Comparison of ENCODE assay signal across 17 cellular contexts in genomic region chr22:47655930-47656329, GRCh38.
DNase-seq lines count a peak whose midpoint lies in the region; ATAC-seq, FAIRE-seq and TF ChIP-seq lines count a peak whose summit lies in the region.
"Had no signal": no experiment of that assay in that cellular context is flagged by ENCODE, and none has a peak within 500 bp of the region (broad histone marks: within the 10 kb centered on the region; RNA-seq: fewer than 3 reads in every experiment).

No MANE protein-coding gene starts in this region.

- DNase-seq in HTR-8/SVneo (ENCODE audit: insufficient read length, low spot score) (no peak), K562 (ENCODE audit: extremely low read depth in 1 of 4, low spot score in 3 of 4) (no peak), H1 (ENCODE audit: low read depth in 1 of 2, low spot score in 2 of 2) (no peak), urothelium cell line (ENCODE audit: low spot score) (no peak), SIG-M5 (lab: John Stamatoyannopoulos, UW) (no peak), osteoblast (ENCODE audit: insufficient read length, low spot score, missing footprints) (no peak), DMS53 (lab: John Stamatoyannopoulos, UW) (no peak)
- DNase-seq: C1 segment of cervical spinal cord; Calu3; CD4-positive, alpha-beta memory T cell; COR-L47; DND-41; GOT3; H7; HCEC 1CT had no signal

- no peak overlapping the region for H4K91ac ChIP-seq in H1 (replicated peaks; ENCODE audit: insufficient read length, low read length)

- no peaks in the 10 kb centered on the region for H3K9me3 ChIP-seq in K562 (replicated peaks; ENCODE audit: control insufficient read depth, insufficient read depth, low read depth, low read length)
- peaks cover 3 to 8% of the 10 kb centered on the region in 2 experiments; a peak in 3 of 4 replicates for H3K9me3 ChIP-seq in H1 (ENCODE audit: insufficient read depth in 2 of 2, low read depth in 1 of 2, low read length in 1 of 2)
- H3K9me3 ChIP-seq in osteoblast (ENCODE audit: low read depth, low read length), result no peaks in the 10 kb centered on the region

- TF ChIP-seq POLR2A in K562 (conservative IDR thresholded peaks at IDR 0.05) (no peak), H1 (IDR thresholded peaks at IDR 0.05; ENCODE audit: control extremely low read depth in 1 of 2, low read depth in 2 of 2, low read length in 2 of 2) (no peak)

- H3K23ac ChIP-seq in H1 (ENCODE audit: insufficient read length), result no peak overlapping the region

- H3K27me3 ChIP-seq in K562 (ENCODE audit: control insufficient read depth in 2 of 2, insufficient read depth in 2 of 2, low read length in 2 of 2) (no peaks in the 10 kb centered on the region), H1 (replicated peaks in 1 of 4; ENCODE audit: control insufficient read depth in 3 of 4, extremely low read depth in 1 of 4, insufficient read depth in 3 of 4, low read length in 3 of 4) (peaks cover 0 to 9% (median 2%) of the 10 kb centered on the region in 4 experiments; a peak in 5 of 7 replicates), osteoblast (ENCODE audit: insufficient read depth, low read length) (no peaks in the 10 kb centered on the region)

- no peak overlapping the region for H2BK5ac ChIP-seq in H1 (ENCODE audit: low read depth, low read length)

- no peak overlapping the region for H3K9ac ChIP-seq in K562 (ENCODE audit: insufficient read depth in 1 of 2, low read depth in 2 of 2, low read length in 2 of 2)
- no peak overlapping the region for H3K9ac ChIP-seq in H1 (replicated peaks in 1 of 4; ENCODE audit: extremely low read depth in 1 of 4, low read depth in 3 of 4, low read length in 3 of 4)

- no peak overlapping the region for H4K5ac ChIP-seq in H1 (ENCODE audit: insufficient read length, low read depth, low read length)

- H3K56ac ChIP-seq in H1 (replicated peaks; ENCODE audit: insufficient read length, low read depth, low read length), result no peak overlapping the region

- no peak overlapping the region for H2BK120ac ChIP-seq in H1 (replicated peaks; ENCODE audit: low read depth, low read length)

- WGBS in K562 (ENCODE audit: insufficient coverage, low coverage, missing lambda C conversion rate), result 42% methylated on average over 2 of the region's 3 CpGs
- WGBS in H1 (ENCODE audit: extremely low coverage in 1 of 2, insufficient coverage in 1 of 2, insufficient read length in 1 of 2, insufficient replicate concordance in 2 of 2, low coverage in 1 of 2, low lambda C conversion rate in 2 of 2, missing lambda C conversion rate in 1 of 2), 2 experiments, result 65% methylated on average over 3 of the region's 3 CpGs; no CpG with 5 or more reads in 1 of the 2 experiments

- H3K23me2 ChIP-seq in H1 (ENCODE audit: low read depth, low read length), result peaks cover 9% of the 10 kb centered on the region; the same call in 1 of the 2 replicates

- H3K4me1 ChIP-seq in K562 (replicated peaks in 1 of 2; ENCODE audit: control insufficient read depth in 2 of 2, insufficient read depth in 2 of 2, low read length in 2 of 2) (no peaks in the 10 kb centered on the region), H1 (replicated peaks in 1 of 4; ENCODE audit: control insufficient read depth in 3 of 4, insufficient read depth in 4 of 4, low read length in 3 of 4) (no peaks in the 10 kb centered on the region; a peak in 1 of 7 replicates), osteoblast (ENCODE audit: insufficient read depth, low read length) (no peaks in the 10 kb centered on the region)

- TF ChIP-seq EP300 in K562 (IDR thresholded peaks at IDR 0.05; ENCODE audit: low read length), result no peak
- TF ChIP-seq EP300 in H1 (IDR thresholded peaks at IDR 0.05; ENCODE audit: borderline replicate concordance in 1 of 2, low read depth in 2 of 2, low read length in 2 of 2), result no peak

- H3K79me2 ChIP-seq in K562 (ENCODE audit: control insufficient read depth, insufficient read depth, low read length) (peaks cover 19% of the 10 kb centered on the region), H1 (ENCODE audit: control insufficient read depth in 1 of 2, insufficient read depth in 2 of 2, low read length in 2 of 2) (no peaks in the 10 kb centered on the region), osteoblast (ENCODE audit: insufficient read depth, low read length) (no peaks in the 10 kb centered on the region)

- H3K18ac ChIP-seq in H1 (ENCODE audit: extremely low read depth, low read length), result no peak overlapping the region

- H3K79me1 ChIP-seq in H1 (ENCODE audit: low read depth, low read length), result no peaks in the 10 kb centered on the region

- CTCF ChIA-PET in K562 (lab: Yijun Ruan, JAX; ENCODE audit: low intra/inter-chr PET ratio), result no interaction called here
- CTCF ChIA-PET in H1 (lab: Charles Lee; ENCODE audit: partially characterized antibody), result interaction anchor here (1.2 to 1.5 kb wide), 2 partner anchors 128 to 1287 kb away, joined by 3 to 5 read pairs; no protein-coding TSS in a partner anchor

- TF ChIP-seq CTCF in K562 (IDR thresholded peaks at IDR 0.05 in 2 of 3, conservative IDR thresholded peaks at IDR 0.05 in 1 of 3; ENCODE audit: insufficient read depth in 2 of 3, low read depth in 1 of 3, low read length in 3 of 3), result no peak
- TF ChIP-seq CTCF in H1 (IDR thresholded peaks at IDR 0.05; ENCODE audit: control extremely low read depth in 1 of 3, insufficient read depth in 1 of 3, low read depth in 1 of 3, low read length in 3 of 3), result no peak
- TF ChIP-seq CTCF in osteoblast (IDR thresholded peaks at IDR 0.05; ENCODE audit: extremely low read depth, low read depth, low read length), result no peak

- TF ChIP-seq RAD21 in K562 (CRISPR knock-in tag; conservative IDR thresholded peaks at IDR 0.05 in 1 of 2, IDR thresholded peaks at IDR 0.05 in 1 of 2), result no peak
- no peak for TF ChIP-seq RAD21 in H1 (IDR thresholded peaks at IDR 0.05 in 1 of 2, conservative IDR thresholded peaks at IDR 0.05 in 1 of 2; ENCODE audit: low read depth in 2 of 2, low read length in 2 of 2)

- ATAC-seq in K562, result no peak

- no peak overlapping the region for H2BK15ac ChIP-seq in H1 (ENCODE audit: low read length)

- no TSS peak for BruUV-seq in K562 (replicated peaks; lab: Mats Ljungman, UMichigan)

- H4K20me1 ChIP-seq in K562 (replicated peaks; ENCODE audit: control insufficient read depth, insufficient read depth, low read length) (0 out of 2 replicates have a peak, but pooled peaks cover 3% of the 10 kb centered on the region), H1 (replicated peaks in 1 of 2; ENCODE audit: control insufficient read depth in 1 of 2, insufficient read depth in 2 of 2, low read length in 2 of 2) (no peaks in the 10 kb centered on the region), osteoblast (ENCODE audit: insufficient read depth, low read length) (no peaks in the 10 kb centered on the region)

- in situ Hi-C loops in K562 (cut with MboI), result no loop called here

- H3K36me3 ChIP-seq in K562 (ENCODE audit: control insufficient read depth, insufficient read depth, low read length) (peaks cover 12% of the 10 kb centered on the region; the same call in 2 of the 3 replicates), H1 (ENCODE audit: control insufficient read depth in 2 of 4, insufficient read depth in 4 of 4, low read length in 3 of 4) (no peaks in the 10 kb centered on the region), osteoblast (ENCODE audit: insufficient read depth, low read length) (no peaks in the 10 kb centered on the region)

- no peak overlapping the region for H2BK20ac ChIP-seq in H1 (ENCODE audit: low read length)

- H2AK5ac ChIP-seq in H1 (ENCODE audit: low read depth, low read length), result 0 out of 2 replicates have a peak overlapping the region, but pooled peaks have one; percentile 82

- intact Hi-C loops in K562 (cut with micrococcal nuclease), result no loop called here

- no peak overlapping the region for H3K27ac ChIP-seq in K562 (ENCODE audit: extremely low read depth, low read depth, low read length)
- H3K27ac ChIP-seq in H1 (ENCODE audit: low read depth, low read length), result no peak overlapping the region
- H3K27ac ChIP-seq in osteoblast (ENCODE audit: low read depth, low read length), result no peak overlapping the region

- FAIRE-seq in HTR-8/SVneo (lab: Jason Lieb, UNC) (peak; percentile 96), K562 (lab: Jason Lieb, UNC) (no peak), H1 (lab: Jason Lieb, UNC) (no peak), urothelium cell line (lab: Jason Lieb, UNC) (peak; percentile 100)
- FAIRE-seq: G401.6, GM19239 had no signal

- no peak overlapping the region for H3K14ac ChIP-seq in H1 (ENCODE audit: insufficient read length)

- H3K4ac ChIP-seq in H1 (replicated peaks; ENCODE audit: insufficient read length, low read depth, low read length), result no peak overlapping the region

- H2AFZ ChIP-seq in K562 (ENCODE audit: low read depth, low read length) (no peak overlapping the region), H1 (ENCODE audit: low read length) (no peak overlapping the region), osteoblast (ENCODE audit: low read length) (no peak overlapping the region)

- POLR2A ChIA-PET in K562 (lab: Yijun Ruan, JAX), result no interaction called here
- POLR2A ChIA-PET in H1 (lab: Charles Lee; ENCODE audit: partially characterized antibody), result no interaction called here

- H2BK12ac ChIP-seq in H1 (ENCODE audit: low read depth, low read length), result no peak overlapping the region

- H3K9me1 ChIP-seq in K562 (ENCODE audit: control insufficient read depth, insufficient read depth, low read length), result no peaks in the 10 kb centered on the region

- H3K4me3 ChIP-seq in K562, result no peak overlapping the region
- no peak overlapping the region for H3K4me3 ChIP-seq in H1 (ENCODE audit: extremely low read depth in 1 of 4, insufficient read depth in 2 of 4, low read depth in 3 of 4, low read length in 4 of 4)
- H3K4me3 ChIP-seq in osteoblast (ENCODE audit: insufficient read depth, low read length), result no peak overlapping the region

- H4K8ac ChIP-seq in H1 (ENCODE audit: extremely low read depth, insufficient read depth, low read length), result no peak overlapping the region

- H3K4me2 ChIP-seq in K562 (ENCODE audit: insufficient read depth, low read length) (no peak overlapping the region), H1 (ENCODE audit: insufficient read depth in 1 of 2, low read depth in 2 of 2, low read length in 2 of 2) (no peak overlapping the region), osteoblast (ENCODE audit: insufficient read depth, low read length) (no peak overlapping the region)

TF ChIP-seq in K562, 482 proteins besides CTCF, POLR2A, EP300 and RAD21 (continues in another document):
- TF ChIP-seq ATF1 (CRISPR knock-in tag; IDR thresholded peaks at IDR 0.05), result no peak
- 0 out of 2 replicates have a peak, but pooled peaks have one; percentile 32 for TF ChIP-seq ATF1 (tag; IDR thresholded peaks at IDR 0.05)
- TF ChIP-seq EHMT2 (IDR thresholded peaks at IDR 0.05), result peak; percentile 75
- TF ChIP-seq HDAC1 (IDR thresholded peaks at IDR 0.05), result peak in 1 of 2 experiments; percentile 24; a peak in 1 of 4 replicates

TF ChIP-seq in H1, 55 proteins besides CTCF, POLR2A, EP300 and RAD21:
- TF ChIP-seq, protein P1, sequence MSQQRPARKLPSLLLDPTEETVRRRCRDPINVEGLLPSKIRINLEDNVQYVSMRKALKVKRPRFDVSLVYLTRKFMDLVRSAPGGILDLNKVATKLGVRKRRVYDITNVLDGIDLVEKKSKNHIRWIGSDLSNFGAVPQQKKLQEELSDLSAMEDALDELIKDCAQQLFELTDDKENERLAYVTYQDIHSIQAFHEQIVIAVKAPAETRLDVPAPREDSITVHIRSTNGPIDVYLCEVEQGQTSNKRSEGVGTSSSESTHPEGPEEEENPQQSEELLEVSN (IDR thresholded peaks at IDR 0.05), result no peak
- no peak for TF ChIP-seq CREB1 (IDR thresholded peaks at IDR 0.05)
TF ChIP-seq in H1: peak in this region for 0.
